ENCODE assay signal across 18 cellular contexts in the genomic region with DNA sequence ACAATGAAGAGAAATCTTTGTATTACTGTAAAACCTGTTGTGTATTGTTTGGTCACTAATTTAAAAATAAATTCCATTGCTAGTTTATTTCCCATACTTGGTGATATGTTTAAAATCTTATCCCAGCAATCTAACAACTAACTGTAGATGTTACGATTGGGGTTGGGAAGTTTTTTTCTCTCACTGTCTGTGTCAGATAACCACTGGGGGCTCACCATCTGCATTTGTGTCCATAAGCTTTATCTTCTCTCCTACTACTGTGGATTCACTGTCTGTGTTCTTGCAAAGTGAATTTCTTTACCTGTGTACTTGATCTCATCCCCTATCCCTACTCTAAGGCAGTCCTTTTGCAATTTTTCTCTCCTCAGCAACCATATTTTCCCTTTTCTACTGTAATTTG.
"Had no signal": no experiment of that assay in that cellular context is flagged by ENCODE, and none has a peak within 500 bp of the region (broad histone marks: within the 10 kb centered on the region; RNA-seq: fewer than 3 reads in every experiment).

No MANE protein-coding gene starts in this region.

- H3K36me3 ChIP-seq: adrenal gland, gastroesophageal sphincter, neutrophil, right atrium auricular region, tibial artery, uterus, WERI-Rb-1 had no signal

- H3K4me1 ChIP-seq: gastroesophageal sphincter, right atrium auricular region, tibial artery, uterus had no signal

- DNase-seq: activated CD4-positive, alpha-beta T cell treated with anti-CD3 and anti-CD28 coated beads, Interleukin-2, amount 50 U/mL, for 1 hour; activated effector memory CD4-positive, alpha-beta T cell treated with anti-CD3 and anti-CD28 coated beads, Interleukin-2, amount 50 U/mL, for 16 hours; activated T-cell treated with anti-CD3 and anti-CD28 coated beads for 4 hours; adrenal gland; cortex of kidney; effector memory CD4-positive, alpha-beta T cell; posterior cingulate gyrus; T-cell; T1000; tibial artery; uterus; WERI-Rb-1 had no signal

- H3K4me3 Mint-ChIP-seq: T-cell had no signal

- H3K9me3 ChIP-seq: adrenal gland, gastroesophageal sphincter, neutrophil, right atrium auricular region, tibial artery, uterus had no signal

- ATAC-seq: gastroesophageal sphincter, T-cell had no signal

- H3K4me3 ChIP-seq: adrenal gland, gastroesophageal sphincter, hepatocyte, right atrium auricular region, skin epidermis, tibial artery, uterus had no signal

- H3K27ac ChIP-seq: adrenal gland, epithelial cell of prostate, gastroesophageal sphincter, hepatocyte, neutrophil, right atrium auricular region, tibial artery, uterus, WERI-Rb-1 had no signal

- H3K27me3 ChIP-seq: adrenal gland, gastroesophageal sphincter, neutrophil, right atrium auricular region, tibial artery, uterus had no signal

- H3K9me3 Mint-ChIP-seq: T-cell had no signal

- H3K27me3 Mint-ChIP-seq: T-cell had no signal
